In genomic region chr6:118648866-118649554, GRCh38 we compare ENCODE assay signal across 11 cellular contexts. TPM values are rescaled to one million over a fixed set of nuclear protein-coding genes. Genes with fewer than 3 reads are reported as not detected.
DNase-seq lines count a peak whose midpoint lies in the region; ATAC-seq and TF ChIP-seq lines count a peak whose summit lies in the region.
"Had no signal": no experiment of that assay in that cellular context is flagged by ENCODE, and none has a peak within 500 bp of the region (broad histone marks: within the 10 kb centered on the region; RNA-seq: fewer than 3 reads in every experiment).

No MANE protein-coding gene starts in this region.

- TF ChIP-seq CTCF in MM.1S (IDR thresholded peaks at IDR 0.05; ENCODE audit: low read length) = no peak
- TF ChIP-seq CTCF in parathyroid adenoma (IDR thresholded peaks at IDR 0.05) = no peak
- TF ChIP-seq CTCF in heart right ventricle (IDR thresholded peaks at IDR 0.05) = no peak

- ATAC-seq in heart right ventricle (no peak), sciatic nerve (no peak)

- 42 to 48% methylated on average over 2 of the region's 2 CpGs for WGBS in heart right ventricle, 2 donors

- H3K4me1 ChIP-seq in MM.1S (ENCODE audit: low read length) (peaks cover 8% of the 10 kb centered on the region; the same call in 1 of the 2 replicates), parathyroid adenoma (peaks cover 7% of the 10 kb centered on the region), heart right ventricle (peaks cover 0 to 49% (median 27%) of the 10 kb centered on the region in 9 donors)
- H3K4me1 ChIP-seq in effector memory CD4-positive, alpha-beta T cell (ENCODE audit: control insufficient read depth, insufficient read depth, low read length, poor library complexity, severe bottlenecking) = peaks cover 6% of the 10 kb centered on the region

- H3K27me3 ChIP-seq in MM.1S (replicated peaks; ENCODE audit: insufficient read depth, low read length) = no peaks in the 10 kb centered on the region
- no peaks in the 10 kb centered on the region for H3K27me3 ChIP-seq in effector memory CD4-positive, alpha-beta T cell (replicated peaks; ENCODE audit: control insufficient read depth, insufficient read depth, low read length, poor library complexity, severe bottlenecking)
- H3K27me3 ChIP-seq in parathyroid adenoma (ENCODE audit: control insufficient read depth, insufficient read depth, low read length) = no peaks in the 10 kb centered on the region
- H3K27me3 ChIP-seq in heart right ventricle = no peaks in the 10 kb centered on the region
- H3K27me3 ChIP-seq: SJSA1 had no signal

- peaks cover 13% of the 10 kb centered on the region for H3F3A ChIP-seq in MM.1S (ENCODE audit: insufficient read depth, low read length)

- no peak overlapping the region for H2AFZ ChIP-seq in MM.1S (ENCODE audit: low read length)
- H2AFZ ChIP-seq in parathyroid adenoma = no peak overlapping the region

- H3K27ac ChIP-seq in MM.1S (ENCODE audit: low read length) = no peak overlapping the region
- no peak overlapping the region for H3K27ac ChIP-seq in effector memory CD4-positive, alpha-beta T cell (ENCODE audit: insufficient read depth, low read length, poor library complexity, severe bottlenecking)
- H3K27ac ChIP-seq in parathyroid adenoma = no peak overlapping the region
- H3K27ac ChIP-seq in heart right ventricle = no peak overlapping the region

- H3K36me3 ChIP-seq in MM.1S (replicated peaks; ENCODE audit: insufficient read depth, low read length) = no peaks in the 10 kb centered on the region
- peaks cover 6% of the 10 kb centered on the region for H3K36me3 ChIP-seq in effector memory CD4-positive, alpha-beta T cell (ENCODE audit: control insufficient read depth, insufficient read depth, low read length)
- no peaks in the 10 kb centered on the region for H3K36me3 ChIP-seq in parathyroid adenoma (ENCODE audit: control insufficient read depth, insufficient read depth, low read length)
- no peaks in the 10 kb centered on the region for H3K36me3 ChIP-seq in heart right ventricle

- H3K9ac ChIP-seq in MM.1S (ENCODE audit: low read length) = no peak overlapping the region
- no peak overlapping the region for H3K9ac ChIP-seq in parathyroid adenoma

- H3K4me3 ChIP-seq in MM.1S (ENCODE audit: low read length) (0 out of 2 replicates have a peak overlapping the region, but pooled peaks have one; percentile 94), parathyroid adenoma (ENCODE audit: low read depth, low read length) (peak overlapping the region; percentile 80), heart right ventricle (peak overlapping the region in 4 of 10 donors; percentile 90 to 98 (median 92))
- peak overlapping the region; percentile 11 for H3K4me3 ChIP-seq in effector memory CD4-positive, alpha-beta T cell (ENCODE audit: insufficient read depth, low read depth, low read length, poor library complexity, severe bottlenecking)

- intact Hi-C loops in heart right ventricle (cut with DNase I) = no loop called here
- intact Hi-C loops in sciatic nerve (cut with DNase I) = no loop called here

- H3K4me2 ChIP-seq in MM.1S (ENCODE audit: low read depth, low read length) (peak overlapping the region; percentile 85), parathyroid adenoma (ENCODE audit: low read length) (peak overlapping the region; percentile 84)

- H3K9me3 ChIP-seq in MM.1S (replicated peaks; ENCODE audit: insufficient read depth, low read length) = no peaks in the 10 kb centered on the region
- H3K9me3 ChIP-seq in effector memory CD4-positive, alpha-beta T cell (ENCODE audit: control insufficient read depth, low read length) = no peaks in the 10 kb centered on the region
- H3K9me3 ChIP-seq in parathyroid adenoma (ENCODE audit: control insufficient read depth, low read length) = no peaks in the 10 kb centered on the region
- H3K9me3 ChIP-seq in heart right ventricle = no peaks in the 10 kb centered on the region

- H3K9me2 ChIP-seq in MM.1S (replicated peaks; ENCODE audit: insufficient read depth, low read length) = no peaks in the 10 kb centered on the region

- peaks cover 59% of the 10 kb centered on the region for H3K79me2 ChIP-seq in MM.1S (ENCODE audit: low read length)
- peaks cover 41% of the 10 kb centered on the region for H3K79me2 ChIP-seq in parathyroid adenoma

- DNase-seq in NCI-H2171 treated with DMSO at 0.1 percent for 48 hours (lab: John Stamatoyannopoulos, UW) (peak; percentile 59), NCI-H2171 (lab: John Stamatoyannopoulos, UW) (no peak), MM.1S (no peak), heart right ventricle (no peak), glomerular visceral epithelial cell (ENCODE audit: extremely low spot score) (no peak), sciatic nerve (ENCODE audit: low spot score) (no peak)
- DNase-seq in effector memory CD4-positive, alpha-beta T cell = no peak
- DNase-seq: hippocampal formation; stimulated activated naive CD4-positive, alpha-beta T cell treated with Interleukin-2 at 50 U/mL for 16 hours had no signal

- H4K20me1 ChIP-seq in MM.1S (ENCODE audit: insufficient read depth, low read length) = no peaks in the 10 kb centered on the region

RNA-seq across cellular contexts. Expression of gene CEP85L, which starts 2.4 kb away (rescaled TPM):
- 10 to 100 TPM in 3 of 10 donors, 1 to 10 TPM in 7; 5.4 to 19.2 (median 8.1) TPM for total RNA-seq in heart right ventricle
- 10 to 100 TPM in 1 of 2 donors, 1 to 10 TPM in 1; 1.0 to 11.0 TPM for polyA plus RNA-seq in heart right ventricle
- 50.4 TPM for total RNA-seq in sciatic nerve
